In genomic region chr7:90349305-90349704, GRCh38 we compare ENCODE assay signal across 1 cellular context.
TF ChIP-seq lines count a peak whose summit lies in the region.

No MANE protein-coding gene starts in this region.

TF ChIP-seq in HepG2, 621 proteins besides CTCF, POLR2A, EP300 and RAD21 (continues in another document):
- no peak for TF ChIP-seq ZNF558 (CRISPR knock-in tag; IDR thresholded peaks at IDR 0.05; ENCODE audit: borderline replicate concordance)
- no peak for TF ChIP-seq ATF5 (CRISPR knock-in tag; IDR thresholded peaks at IDR 0.05; ENCODE audit: low read depth)
- no peak for TF ChIP-seq FOXA1 (IDR thresholded peaks at IDR 0.05)
- TF ChIP-seq FOXA1 (CRISPR knock-in tag; IDR thresholded peaks at IDR 0.05) = peak; percentile 67; the same call in 1 of the 2 replicates
- TF ChIP-seq FOXP4 (CRISPR knock-in tag; IDR thresholded peaks at IDR 0.05) = peak; percentile 61
- TF ChIP-seq PBX2 (CRISPR knock-in tag; IDR thresholded peaks at IDR 0.05) = no peak
- no peak for TF ChIP-seq CEBPZ (IDR thresholded peaks at IDR 0.05; ENCODE audit: low read length)
- TF ChIP-seq RBFOX2 (IDR thresholded peaks at IDR 0.05; ENCODE audit: low read depth, low read length) = no peak; the same call in 1 of the 2 replicates
- no peak for TF ChIP-seq ZNF17 (CRISPR knock-in tag; IDR thresholded peaks at IDR 0.05)
- no peak for TF ChIP-seq PRDM15 (CRISPR knock-in tag; IDR thresholded peaks at IDR 0.05)
- no peak for TF ChIP-seq ZNF24 (IDR thresholded peaks at IDR 0.05)
- no peak for TF ChIP-seq NFIC (IDR thresholded peaks at IDR 0.05; ENCODE audit: low read length)
- TF ChIP-seq ZNF234 (CRISPR knock-in tag; conservative IDR thresholded peaks at IDR 0.05) = no peak
- TF ChIP-seq ZNF556 (CRISPR knock-in tag; IDR thresholded peaks at IDR 0.05; ENCODE audit: borderline replicate concordance) = no peak
- TF ChIP-seq FOXP1 (IDR thresholded peaks at IDR 0.05) = no peak
- TF ChIP-seq FOXP1 (CRISPR knock-in tag; IDR thresholded peaks at IDR 0.05) = 0 out of 2 replicates have a peak, but pooled peaks have one; percentile 37
- no peak for TF ChIP-seq SMAD3 (CRISPR knock-in tag; IDR thresholded peaks at IDR 0.05)
- TF ChIP-seq CCAR2 (optimal IDR thresholded peaks at IDR 0.05; ENCODE audit: low read depth, low read length) = no peak
- peak; percentile 51; the same call in 1 of the 2 replicates for TF ChIP-seq GATAD2A (CRISPR knock-in tag; IDR thresholded peaks at IDR 0.05)
- TF ChIP-seq NFAT5 (CRISPR knock-in tag; IDR thresholded peaks at IDR 0.05) = no peak
- TF ChIP-seq HMG20A (CRISPR knock-in tag; IDR thresholded peaks at IDR 0.05; ENCODE audit: borderline replicate concordance) = peak; percentile 31; the same call in 1 of the 2 replicates
- no peak for TF ChIP-seq ZNF572 (CRISPR knock-in tag; IDR thresholded peaks at IDR 0.05)
- no peak for TF ChIP-seq MEIS1 (CRISPR knock-in tag; IDR thresholded peaks at IDR 0.05; ENCODE audit: borderline replicate concordance)
- no peak for TF ChIP-seq PRMT3 (CRISPR knock-in tag; IDR thresholded peaks at IDR 0.05; ENCODE audit: borderline replicate concordance, low read depth)
- TF ChIP-seq ZNF670 (CRISPR knock-in tag; IDR thresholded peaks at IDR 0.05; ENCODE audit: borderline replicate concordance) = no peak
- no peak for TF ChIP-seq NR3C1 (CRISPR knock-in tag; IDR thresholded peaks at IDR 0.05)
- no peak for TF ChIP-seq GABPB1 (CRISPR knock-in tag; IDR thresholded peaks at IDR 0.05)
- no peak for TF ChIP-seq TP53 (CRISPR knock-in tag; conservative IDR thresholded peaks at IDR 0.05)
- TF ChIP-seq THAP7 (CRISPR knock-in tag; IDR thresholded peaks at IDR 0.05) = no peak
- TF ChIP-seq ATF4 (CRISPR knock-in tag; IDR thresholded peaks at IDR 0.05) = no peak
- no peak for TF ChIP-seq HNF1A (IDR thresholded peaks at IDR 0.05; ENCODE audit: low read depth)
- 0 out of 2 replicates have a peak, but pooled peaks have one; percentile 53 for TF ChIP-seq HNF1A (CRISPR knock-in tag; IDR thresholded peaks at IDR 0.05; ENCODE audit: borderline replicate concordance)
- TF ChIP-seq KDM3A (CRISPR knock-in tag; IDR thresholded peaks at IDR 0.05; ENCODE audit: low read depth) = no peak
- peak; percentile 40; the same call in 1 of the 2 replicates for TF ChIP-seq CEBPG (CRISPR knock-in tag; IDR thresholded peaks at IDR 0.05)
- no peak for TF ChIP-seq ZKSCAN8 (CRISPR knock-in tag; IDR thresholded peaks at IDR 0.05; ENCODE audit: borderline replicate concordance)
- no peak for TF ChIP-seq SOX6 (IDR thresholded peaks at IDR 0.05)
- TF ChIP-seq SOX6 (CRISPR knock-in tag; IDR thresholded peaks at IDR 0.05) = peak; percentile 83
- TF ChIP-seq CREM (IDR thresholded peaks at IDR 0.05) = peak; percentile 23; the same call in 1 of the 2 replicates
- no peak for TF ChIP-seq CREM (CRISPR knock-in tag; IDR thresholded peaks at IDR 0.05)
